8 cellular contexts compared by ENCODE assay signal in genomic region chr1:109193653-109194590, GRCh38. TPM values are rescaled to one million over a fixed set of nuclear protein-coding genes. Genes with fewer than 3 reads are reported as not detected.
DNase-seq lines count a peak whose midpoint lies in the region; ATAC-seq, FAIRE-seq and TF ChIP-seq lines count a peak whose summit lies in the region.

No MANE protein-coding gene starts in this region.

- H3F3A ChIP-seq in PC-9 (ENCODE audit: insufficient read depth, low read depth), result peaks cover 27% of the 10 kb centered on the region

- 66 to 72% methylated on average over 14 of the region's 14 CpGs for WGBS in aorta, 2 donors

- intact Hi-C loops in PC-9 (cut with micrococcal nuclease; ENCODE audit: unreplicated experiment) (loop anchor here (5.0 kb wide), 1 partner anchor 682 kb away; no protein-coding TSS in a partner anchor), kidney (cut with DNase I) (no loop called here), aorta (cut with DNase I) (no loop called here)

- H3K27ac ChIP-seq in PC-9 (no peak overlapping the region), kidney (ENCODE audit: low read depth in 2 of 2, low read length in 2 of 2) (no peak overlapping the region), aorta (ENCODE audit: low read depth in 1 of 2, low read length in 2 of 2) (no peak overlapping the region)

- FAIRE-seq in kidney (lab: Jason Lieb, UNC), result no peak

- no peak overlapping the region for H3K4me2 ChIP-seq in PC-9

- H3K79me2 ChIP-seq in PC-9 (ENCODE audit: low read depth), result no peaks in the 10 kb centered on the region

- H3K4me3 ChIP-seq in HFF-Myc (replicated peaks; ENCODE audit: low read depth, low read length), result no peak overlapping the region
- no peak overlapping the region for H3K4me3 ChIP-seq in PC-9
- no peak overlapping the region for H3K4me3 ChIP-seq in kidney (ENCODE audit: low read length in 2 of 2)
- H3K4me3 ChIP-seq in aorta (ENCODE audit: low read length in 2 of 2), result no peak overlapping the region

- DNase-seq in Daoy (ENCODE audit: low read depth) (peak; percentile 51), HFF-Myc (ENCODE audit: extremely low read depth, low read depth) (no peak), PC-9 (peak in 1 of 2 experiments; percentile 61), kidney (no peak), HPDE6-E6E7 (ENCODE audit: extremely low spot score) (no peak), aorta (no peak)
- DNase-seq in activated effector memory CD4-positive, alpha-beta T cell treated with anti-CD3 and anti-CD28 coated beads, Interleukin-2, amount 50 U/mL, for 16 hours, result peak; percentile 80
- DNase-seq in stimulated activated CD4-positive, alpha-beta T cell treated with anti-CD3 and anti-CD28 coated beads, TNF-alpha, amount 100 ng/mL, for 48 hours (ENCODE audit: low read depth in 3 of 3), result peak; percentile 24 to 54 (median 53)

- no peaks in the 10 kb centered on the region for H4K20me1 ChIP-seq in PC-9 (ENCODE audit: insufficient read depth)

- H3K9me3 ChIP-seq in PC-9 (ENCODE audit: insufficient read depth, low read depth) (no peaks in the 10 kb centered on the region), kidney (ENCODE audit: control insufficient read depth in 1 of 2, low read length in 2 of 2) (no peaks in the 10 kb centered on the region), aorta (ENCODE audit: control insufficient read depth, low read length) (no peaks in the 10 kb centered on the region)

- H3K4me1 ChIP-seq in PC-9 (replicated peaks; ENCODE audit: insufficient read depth) (peaks cover 24% of the 10 kb centered on the region), kidney (ENCODE audit: control insufficient read depth in 1 of 2, insufficient read depth in 1 of 2, low read depth in 1 of 2, low read length in 2 of 2) (no peaks in the 10 kb centered on the region), aorta (ENCODE audit: control insufficient read depth in 1 of 2, insufficient read depth in 2 of 2, low read length in 2 of 2) (no peaks in the 10 kb centered on the region)

- no TSS peak for BruUV-seq in PC-9 (replicated peaks; lab: Mats Ljungman, UMichigan)

- no peak overlapping the region for H2AFZ ChIP-seq in PC-9

- no peaks in the 10 kb centered on the region for H3K36me3 ChIP-seq in PC-9 (ENCODE audit: low read depth)
- H3K36me3 ChIP-seq in kidney (ENCODE audit: control insufficient read depth in 1 of 2, insufficient read depth in 2 of 2, low read length in 2 of 2), result no peaks in the 10 kb centered on the region
- no peaks in the 10 kb centered on the region for H3K36me3 ChIP-seq in aorta (ENCODE audit: control insufficient read depth in 1 of 2, insufficient read depth in 2 of 2, low read length in 1 of 2)

- H3K9ac ChIP-seq in kidney (ENCODE audit: low read length in 2 of 2), result no peak overlapping the region

- H3K27me3 ChIP-seq in PC-9 (ENCODE audit: insufficient read depth, low read depth) (no peaks in the 10 kb centered on the region), aorta (ENCODE audit: control insufficient read depth in 1 of 2, insufficient read depth in 2 of 2, low read length in 1 of 2) (no peaks in the 10 kb centered on the region)

- CTCF ChIA-PET in PC-9 (lab: Charles Lee), result interaction anchor here (0.6 to 1.4 kb wide), 3 partner anchors 33 to 94 kb away, joined by 3 to 14 read pairs (median 6); a partner anchor contains a TSS

- POLR2A ChIA-PET in PC-9 (lab: Charles Lee; ENCODE audit: unreplicated experiment), result interaction anchor here (0.6 kb wide), 1 partner anchor 94 kb away, joined by 5 read pairs; no protein-coding TSS in a partner anchor

- no peak for ATAC-seq in aorta (ENCODE audit: low FRiP score)

- TF ChIP-seq CTCF in HFF-Myc (IDR thresholded peaks at IDR 0.05; ENCODE audit: low read depth, low read length, missing control alignments) (peak; percentile 65), PC-9 (conservative IDR thresholded peaks at IDR 0.05) (peak; percentile 93), kidney (IDR thresholded peaks at IDR 0.05; ENCODE audit: borderline replicate concordance, extremely low read depth, insufficient read depth) (peak; percentile 71)

- H3K9me2 ChIP-seq in PC-9 (ENCODE audit: insufficient read depth), result no peaks in the 10 kb centered on the region

RNA-seq across cellular contexts. Expression of gene SARS1, which starts 19.8 kb away (rescaled TPM):
- total RNA-seq in Daoy (2014; rRNA removed; shearing (Covaris generic)), result 287 and 323 TPM in 2 replicates
- total RNA-seq in PC-9 (2021) (206 and 279 TPM in 2 replicates), kidney (181 TPM), aorta (100 to 1,000 TPM; 116 to 117 TPM)
- polyA plus RNA-seq in kidney (ENCODE audit: insufficient read depth, low read depth, low replicate concordance) (114 TPM), aorta (100 to 1,000 TPM; 109 to 159 TPM)

RNA-seq across cellular contexts. Expression of gene CELSR2, which starts 55.4 kb away (rescaled TPM):
- total RNA-seq in Daoy (2014; rRNA removed; shearing (Covaris generic)), result 0.97 and 1.0 TPM in 2 replicates
- 19.0 and 19.5 TPM in 2 replicates for total RNA-seq in PC-9 (2021)
- total RNA-seq in kidney, result 65.6 TPM
- 10.6 TPM for polyA plus RNA-seq in kidney (ENCODE audit: insufficient read depth, low read depth, low replicate concordance)
- total RNA-seq in aorta, result 1 to 10 TPM; 1.6 to 4.2 TPM
- polyA plus RNA-seq in aorta, result 1 to 10 TPM in 1 of 2 donors, under 1 TPM in 1; 0.38 to 2.1 TPM

Comparison
In these comparisons a context has a peak if more than half of its experiments do, and no peak if none do; other contexts are left out.
1. DNase-seq: peak in Daoy (single experiment), activated effector memory CD4-positive, alpha-beta T cell treated with anti-CD3 and anti-CD28 coated beads, Interleukin-2, amount 50 U/mL, for 16 hours (single experiment) and stimulated activated CD4-positive, alpha-beta T cell treated with anti-CD3 and anti-CD28 coated beads, TNF-alpha, amount 100 ng/mL, for 48 hours (3 of 3); none in HFF-Myc (single experiment), kidney (single experiment), HPDE6-E6E7 (single experiment) and aorta (0 of 2).
2. Peak in every context shown above with its lines, with median percentiles within 50 percentile points of each other: CTCF ChIP-seq.